ENCODE assay signal across 8 cellular contexts in genomic region chr5:139481580-139482049, GRCh38. TPM values are rescaled to one million over a fixed set of nuclear protein-coding genes. Genes with fewer than 3 reads are reported as not detected.
DNase-seq lines count a peak whose midpoint lies in the region; ATAC-seq and TF ChIP-seq lines count a peak whose summit lies in the region.

No MANE protein-coding gene starts in this region.

- ATAC-seq in GM21723 (IDR thresholded peaks at IDR 0.05; ENCODE audit: unreplicated experiment) (peak; percentile 39), HG02973 (IDR thresholded peaks at IDR 0.05; ENCODE audit: unreplicated experiment) (no peak), HG03439 (IDR thresholded peaks at IDR 0.05; ENCODE audit: unreplicated experiment) (no peak)

- TF ChIP-seq CTCF in prostate gland (IDR thresholded peaks at IDR 0.05) = peak in 2 of 4 experiments; percentile 7 to 38

- 45% methylated on average over 5 of the region's 5 CpGs for WGBS in prostate gland

- intact Hi-C loops in prostate gland (cut with DNase I) = no loop called here

- H3K9me3 ChIP-seq in BLaER1 (no peaks in the 10 kb centered on the region), prostate gland (no peaks in the 10 kb centered on the region)

- H3K36me3 ChIP-seq in BLaER1 = peaks cover 6% of the 10 kb centered on the region; the same call in 1 of the 2 replicates
- no peaks in the 10 kb centered on the region for H3K36me3 ChIP-seq in prostate gland

- no peaks in the 10 kb centered on the region for H3K27me3 ChIP-seq in BLaER1
- H3K27me3 ChIP-seq in prostate gland (replicated peaks; ENCODE audit: insufficient read depth) = no peaks in the 10 kb centered on the region

- TF ChIP-seq POLR2A in prostate gland (IDR thresholded peaks at IDR 0.05) = no peak

- H3K4me3 ChIP-seq in BLaER1 (peak overlapping the region; percentile 68), prostate gland (peak overlapping the region; percentile 19 to 31)

- peak overlapping the region; percentile 90 for H3K27ac ChIP-seq in BLaER1
- H3K27ac ChIP-seq in prostate gland = peak overlapping the region; percentile 81 to 84

- H4K20me1 ChIP-seq in BLaER1 = no peaks in the 10 kb centered on the region

- DNase-seq in SW480 (ENCODE audit: low spot score) = peak; percentile 34
- peak; percentile 41 for DNase-seq in fibroblast of gingiva (ENCODE audit: low read depth)
- DNase-seq in prostate gland (ENCODE audit: low spot score) = no peak
- no peak for DNase-seq in occipital lobe (lab: John Stamatoyannopoulos, UW)

- peaks cover 86% of the 10 kb centered on the region for H3K4me1 ChIP-seq in BLaER1
- H3K4me1 ChIP-seq in prostate gland (replicated peaks) = no peaks in the 10 kb centered on the region

- H3K9ac ChIP-seq in BLaER1 = peak overlapping the region; percentile 82

- H3K4me2 ChIP-seq in BLaER1 = peak overlapping the region; percentile 99

RNA-seq across cellular contexts. Expression of gene STING1, which starts 0.9 kb away (rescaled TPM):
- total RNA-seq in prostate gland = 10 to 100 TPM; 33.8 to 59.1 TPM
- 3.6 TPM for total RNA-seq in occipital lobe

RNA-seq across cellular contexts. Expression of gene SMIM33, which starts 10.8 kb away (rescaled TPM):
- not detected for total RNA-seq in prostate gland
- total RNA-seq in occipital lobe = not detected

RNA-seq across cellular contexts. Expression of gene ECSCR, which starts 19.1 kb away (rescaled TPM):
- total RNA-seq in prostate gland = 1 to 10 TPM; 5.3 to 6.7 TPM
- 5.5 TPM for total RNA-seq in occipital lobe

RNA-seq across cellular contexts. Expression of gene DNAJC18, which starts 42.3 kb away (rescaled TPM):
- 10 to 100 TPM in 1 of 2 donors, 1 to 10 TPM in 1; 7.3 to 11.5 TPM for total RNA-seq in prostate gland
- 46.6 TPM for total RNA-seq in occipital lobe

Comparison
In these comparisons a context has a peak if more than half of its experiments do, and no peak if none do; other contexts are left out.
1. DNase-seq: peak in SW480 (single experiment) and fibroblast of gingiva (single experiment); none in prostate gland (single experiment) and occipital lobe (single experiment).